In the genomic region with DNA sequence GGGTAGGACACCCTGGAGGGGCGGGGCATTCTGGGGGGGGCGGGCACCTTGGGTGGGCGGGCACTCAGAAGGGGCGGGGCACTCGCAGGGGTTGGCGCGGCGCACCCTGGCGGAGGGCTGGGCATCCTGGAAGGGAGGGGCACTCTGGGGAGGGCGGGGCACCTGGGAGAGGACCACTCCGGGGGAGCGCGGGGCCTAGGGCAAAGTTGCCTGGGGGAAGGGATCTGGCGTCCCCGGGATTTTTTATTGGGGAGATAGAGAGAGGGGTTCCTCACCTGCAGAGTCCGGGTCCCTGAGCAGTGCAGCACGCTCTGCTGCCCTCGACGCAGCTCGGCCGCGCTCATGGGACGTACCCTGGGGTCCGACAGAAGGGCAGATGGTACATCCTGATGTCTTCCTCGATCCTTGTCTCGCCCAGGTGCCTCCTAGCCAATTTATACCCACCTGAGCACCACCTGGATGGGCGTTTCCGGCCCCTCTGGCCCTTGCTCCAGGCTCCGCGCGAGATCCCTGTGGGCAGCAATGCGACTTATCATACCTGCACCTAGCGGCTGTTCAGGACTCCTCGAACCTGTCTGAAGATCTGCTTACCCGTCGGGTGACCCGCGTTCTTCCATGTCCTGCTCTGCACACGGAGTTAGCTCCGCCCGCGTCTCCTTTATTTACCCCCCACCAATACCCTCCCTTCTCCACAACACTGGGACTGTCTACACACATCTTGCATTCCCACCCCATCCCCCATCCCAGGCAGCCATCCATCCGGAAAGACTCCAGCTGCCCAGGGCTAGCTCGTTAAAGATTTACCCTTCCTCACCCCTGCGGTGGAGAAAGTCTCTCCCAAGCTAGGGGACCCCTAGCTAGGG, we compare ENCODE assay signal across 8 cellular contexts. TPM values are rescaled to one million over a fixed set of nuclear protein-coding genes. Genes with fewer than 3 reads are reported as not detected.
A peak's percentile ranks its signal among the peaks of the same experiment; 100 is the strongest.
DNase-seq lines count a peak whose midpoint lies in the region; ATAC-seq, FAIRE-seq and TF ChIP-seq lines count a peak whose summit lies in the region.

A gene (minus strand): TSS at position 633 of the 863 bp plus-strand sequence. CDS start 16 bp downstream, at position 617.

- peak within 1 kb of the TSS; percentile 38 for H3K4me3 ChIP-seq in cardiac muscle cell

- H3K27me3 Mint-ChIP-seq in activated CD8-positive, alpha-beta T cell treated with anti-CD3 and anti-CD28 coated beads for 36 hours = peaks cover 41% of the 10 kb centered on the region
- no peaks in the 10 kb centered on the region for H3K27me3 Mint-ChIP-seq in progenitor cell of endocrine pancreas

- H3K27ac Mint-ChIP-seq in activated CD8-positive, alpha-beta T cell treated with anti-CD3 and anti-CD28 coated beads for 36 hours = no peak within 1 kb of the TSS
- H3K27ac Mint-ChIP-seq in progenitor cell of endocrine pancreas = peak within 1 kb of the TSS; percentile 92

- no peak within 1 kb of the TSS for H3K27ac ChIP-seq in cardiac muscle cell

- peak; percentile 84 for ATAC-seq in activated CD8-positive, alpha-beta T cell treated with anti-CD3 and anti-CD28 coated beads for 36 hours
- no peak for ATAC-seq in GM18511 (IDR thresholded peaks at IDR 0.05; ENCODE audit: unreplicated experiment)

- peaks cover 4% of the 10 kb centered on the region for H3K4me1 Mint-ChIP-seq in activated CD8-positive, alpha-beta T cell treated with anti-CD3 and anti-CD28 coated beads for 36 hours (ENCODE audit: low read depth)
- peaks cover 26% of the 10 kb centered on the region for H3K4me1 Mint-ChIP-seq in progenitor cell of endocrine pancreas (ENCODE audit: low read depth)

- POLR2A ChIA-PET in activated CD8-positive, alpha-beta T cell treated with anti-CD3 and anti-CD28 coated beads for 36 hours (lab: Charles Lee) = interaction anchor here (1.5 kb wide), 1 partner anchor 197 kb away, joined by 5 read pairs; no protein-coding TSS in a partner anchor

- no peaks in the 10 kb centered on the region for H3K36me3 ChIP-seq in cardiac muscle cell

- no peaks in the 10 kb centered on the region for H3K9me3 ChIP-seq in cardiac muscle cell (ENCODE audit: low read depth)

- FAIRE-seq in urothelium cell line (lab: Jason Lieb, UNC) (no peak), D721Med (lab: Jason Lieb, UNC) (no peak)

- no peaks in the 10 kb centered on the region for H3K36me3 Mint-ChIP-seq in activated CD8-positive, alpha-beta T cell treated with anti-CD3 and anti-CD28 coated beads for 36 hours (ENCODE audit: low read depth)
- peaks cover 24% of the 10 kb centered on the region for H3K36me3 Mint-ChIP-seq in progenitor cell of endocrine pancreas (ENCODE audit: insufficient read depth)

- peak; percentile 6 for DNase-seq in activated CD8-positive, alpha-beta memory T cell treated with anti-CD3 and anti-CD28 coated beads, Interleukin-2, amount 50 U/mL, for 24 hours (ENCODE audit: extremely low read depth)
- no peak for DNase-seq in activated CD8-positive, alpha-beta memory T cell treated with anti-CD3 and anti-CD28 coated beads, Interleukin-2, amount 50 U/mL, for 4 hours
- DNase-seq in activated CD8-positive, alpha-beta T cell treated with anti-CD3 and anti-CD28 coated beads for 36 hours = peak; percentile 47
- DNase-seq in cardiac muscle cell (ENCODE audit: low read depth in 1 of 2, low spot score in 1 of 2) = peak in 1 of 2 donors; percentile 77
- DNase-seq in progenitor cell of endocrine pancreas (ENCODE audit: low spot score, unreplicated experiment) = peak; percentile 81
- DNase-seq in urothelium cell line (ENCODE audit: low spot score) = no peak
- no peak for DNase-seq in D721Med (ENCODE audit: insufficient read length, low spot score)

- no peak within 1 kb of the TSS for H3K4me3 Mint-ChIP-seq in activated CD8-positive, alpha-beta T cell treated with anti-CD3 and anti-CD28 coated beads for 36 hours
- H3K4me3 Mint-ChIP-seq in progenitor cell of endocrine pancreas (ENCODE audit: low read depth) = peak within 1 kb of the TSS; percentile 77

- no peaks in the 10 kb centered on the region for H3K4me1 ChIP-seq in cardiac muscle cell (ENCODE audit: low read depth)

- CTCF ChIA-PET in activated CD8-positive, alpha-beta T cell treated with anti-CD3 and anti-CD28 coated beads for 36 hours (lab: Charles Lee) = interaction anchor here (1.6 to 2.5 kb wide), 3 partner anchors 9 to 193 kb away, joined by 9 to 16 read pairs (median 11); no protein-coding TSS in a partner anchor

- H3K9me3 Mint-ChIP-seq in activated CD8-positive, alpha-beta T cell treated with anti-CD3 and anti-CD28 coated beads for 36 hours = peaks cover 3% of the 10 kb centered on the region
- peaks cover 10% of the 10 kb centered on the region for H3K9me3 Mint-ChIP-seq in progenitor cell of endocrine pancreas (ENCODE audit: low read depth)

- peaks cover 49% of the 10 kb centered on the region for H3K27me3 ChIP-seq in cardiac muscle cell

- TF ChIP-seq CTCF in activated CD8-positive, alpha-beta T cell treated with anti-CD3 and anti-CD28 coated beads for 36 hours (IDR thresholded peaks at IDR 0.05) = no peak
- no peak for TF ChIP-seq CTCF in cardiac muscle cell (IDR thresholded peaks at IDR 0.05; ENCODE audit: low read depth, low read length)
- no peak for TF ChIP-seq CTCF in progenitor cell of endocrine pancreas (IDR thresholded peaks at IDR 0.05; ENCODE audit: unreplicated experiment)
- TF ChIP-seq CTCF in D721Med (IDR thresholded peaks at IDR 0.05; ENCODE audit: insufficient read depth, missing control alignments) = no peak

- intact Hi-C loops in activated CD8-positive, alpha-beta T cell treated with anti-CD3 and anti-CD28 coated beads for 36 hours (cut with micrococcal nuclease) = no loop called here

RNA-seq across cellular contexts. Expression of the gene that starts here (rescaled TPM):
- not detected for total RNA-seq in activated CD8-positive, alpha-beta T cell treated with anti-CD3 and anti-CD28 coated beads for 36 hours
- 0.04 and 1.1 TPM in 2 replicates for total RNA-seq in cardiac muscle cell
- polyA plus RNA-seq in cardiac muscle cell = 0.64 and 1.6 TPM in 2 replicates
- 166 and 176 TPM in 2 replicates for total RNA-seq in progenitor cell of endocrine pancreas

Comparison
In these comparisons a context has a peak if more than half of its experiments do, and no peak if none do; other contexts are left out.
1. RNA of the gene that starts here (total RNA-seq): 166 to 176 TPM in progenitor cell of endocrine pancreas; 0.04 to 1.1 TPM in cardiac muscle cell and not detected in activated CD8-positive, alpha-beta T cell treated with anti-CD3 and anti-CD28 coated beads for 36 hours; every median in the first group is over 10 times any median in the second.
2. DNase-seq: peak in activated CD8-positive, alpha-beta memory T cell treated with anti-CD3 and anti-CD28 coated beads, Interleukin-2, amount 50 U/mL, for 24 hours (single experiment) and progenitor cell of endocrine pancreas (single experiment); none in activated CD8-positive, alpha-beta memory T cell treated with anti-CD3 and anti-CD28 coated beads, Interleukin-2, amount 50 U/mL, for 4 hours (single experiment), urothelium cell line (single experiment) and D721Med (single experiment).
3. Peak in DNase-seq and ATAC-seq in activated CD8-positive, alpha-beta T cell treated with anti-CD3 and anti-CD28 coated beads for 36 hours; RNA of the gene not detected or under 1 TPM.